In genomic region chr14:26427059-26427458, GRCh38 we compare ENCODE assay signal across 20 cellular contexts.
DNase-seq lines count a peak whose midpoint lies in the region; ATAC-seq and TF ChIP-seq lines count a peak whose summit lies in the region.
"Had no signal": no experiment of that assay in that cellular context is flagged by ENCODE, and none has a peak within 500 bp of the region (broad histone marks: within the 10 kb centered on the region; RNA-seq: fewer than 3 reads in every experiment).

No MANE protein-coding gene starts in this region.

- H3K4me3 Mint-ChIP-seq in T-helper 17 cell = no peak overlapping the region
- H3K4me3 Mint-ChIP-seq: activated CD8-positive, alpha-beta T cell treated with anti-CD3 and anti-CD28 coated beads for 36 hours; activated naive CD8-positive, alpha-beta T cell treated with anti-CD3 and anti-CD28 coated beads, Interleukin-2, amount 50 U/mL, for 24 hours; CD14-positive monocyte; naive B cell had no signal

- H3K9me3 ChIP-seq in right cardiac atrium (ENCODE audit: control insufficient read depth, low read length) (no peaks in the 10 kb centered on the region), T-helper 17 cell (ENCODE audit: control insufficient read depth, low read length, poor library complexity, severe bottlenecking) (no peaks in the 10 kb centered on the region)
- H3K9me3 ChIP-seq: right atrium auricular region, upper lobe of right lung had no signal

- in situ Hi-C loops in astrocyte of the spinal cord (cut with HindIII; ENCODE audit: low sequenced_read_pairs) = no loop called here

- no peak overlapping the region for H3K27ac Mint-ChIP-seq in T-helper 17 cell
- H3K27ac Mint-ChIP-seq: activated CD8-positive, alpha-beta T cell treated with anti-CD3 and anti-CD28 coated beads for 36 hours; activated naive CD8-positive, alpha-beta T cell treated with anti-CD3 and anti-CD28 coated beads, Interleukin-2, amount 50 U/mL, for 24 hours; CD14-positive monocyte; naive B cell had no signal

- no peaks in the 10 kb centered on the region for H3K4me1 Mint-ChIP-seq in T-helper 17 cell
- H3K4me1 Mint-ChIP-seq: activated naive CD8-positive, alpha-beta T cell treated with anti-CD3 and anti-CD28 coated beads, Interleukin-2, amount 50 U/mL, for 24 hours; CD14-positive monocyte; naive B cell had no signal

- no peak overlapping the region for H3K4me3 ChIP-seq in right cardiac atrium (ENCODE audit: low read length)
- H3K4me3 ChIP-seq in astrocyte of the spinal cord (ENCODE audit: low read depth, low read length) = no peak overlapping the region
- H3K4me3 ChIP-seq: cardiac muscle cell, right atrium auricular region, upper lobe of right lung had no signal

- intact Hi-C loops in right cardiac atrium (cut with DNase I) (no loop called here), left ventricle myocardium superior (cut with micrococcal nuclease) (no loop called here)

- H3K4me1 ChIP-seq in right cardiac atrium (ENCODE audit: control insufficient read depth, insufficient read depth, low read length) = no peaks in the 10 kb centered on the region
- H3K4me1 ChIP-seq: right atrium auricular region, upper lobe of right lung had no signal

- no peak for TF ChIP-seq CTCF in astrocyte of the spinal cord (IDR thresholded peaks at IDR 0.05; ENCODE audit: low read depth, low read length)

- ATAC-seq in right cardiac atrium = peak; percentile 74 to 81
- ATAC-seq in left ventricle myocardium superior = no peak
- no peak for ATAC-seq in T-helper 17 cell
- no peak for ATAC-seq in GM21390 (IDR thresholded peaks at IDR 0.05; ENCODE audit: unreplicated experiment)
- ATAC-seq: activated CD4-positive, CD25-positive, alpha-beta regulatory T cell treated with anti-CD3 and anti-CD28 coated beads, Interleukin-2, amount 50 U/mL, for 24 hours; activated CD8-positive, alpha-beta T cell treated with anti-CD3 and anti-CD28 coated beads for 36 hours; activated naive CD8-positive, alpha-beta T cell treated with anti-CD3 and anti-CD28 coated beads, Interleukin-2, amount 50 U/mL, for 24 hours; upper lobe of right lung had no signal

- no peaks in the 10 kb centered on the region for H3K27me3 Mint-ChIP-seq in T-helper 17 cell
- H3K27me3 Mint-ChIP-seq: activated CD8-positive, alpha-beta T cell treated with anti-CD3 and anti-CD28 coated beads for 36 hours; activated naive CD8-positive, alpha-beta T cell treated with anti-CD3 and anti-CD28 coated beads, Interleukin-2, amount 50 U/mL, for 24 hours; naive B cell had no signal

- no peaks in the 10 kb centered on the region for H3K36me3 Mint-ChIP-seq in T-helper 17 cell (ENCODE audit: low read depth)
- H3K36me3 Mint-ChIP-seq: CD14-positive monocyte, naive B cell had no signal

- 31% methylated on average over 6 of the region's 6 CpGs for WGBS in right cardiac atrium

- H3K27me3 ChIP-seq in right cardiac atrium (ENCODE audit: control insufficient read depth, insufficient read depth) = no peaks in the 10 kb centered on the region
- H3K27me3 ChIP-seq: cardiac muscle cell, right atrium auricular region, upper lobe of right lung had no signal

- no peak overlapping the region for H3K27ac ChIP-seq in right cardiac atrium (ENCODE audit: low read length)
- H3K27ac ChIP-seq: cardiac muscle cell, right atrium auricular region, upper lobe of right lung had no signal

- DNase-seq in right cardiac atrium (peak in 1 of 3 donors; percentile 52), left ventricle myocardium superior (no peak), astrocyte of the spinal cord (ENCODE audit: low read depth, low spot score) (peak; percentile 64), iris pigment epithelial cell (ENCODE audit: low read depth) (peak; percentile 11), COLO829 (ENCODE audit: low spot score) (no peak), T-helper 17 cell (no peak), mucosa of gallbladder (ENCODE audit: low spot score) (no peak)
- DNase-seq: activated CD8-positive, alpha-beta T cell treated with anti-CD3 and anti-CD28 coated beads for 36 hours; activated effector memory CD4-positive, alpha-beta T cell treated with anti-CD3 and anti-CD28 coated beads, Interleukin-2, amount 50 U/mL, for 16 hours; activated naive CD8-positive, alpha-beta T cell treated with anti-CD3 and anti-CD28 coated beads, Interleukin-2, amount 50 U/mL, for 24 hours; activated T-cell treated with anti-CD3 and anti-CD28 coated beads for 4 hours; mesenchymal stem cell; naive B cell; NCI-H187 treated with DMSO at 0.1 percent for 48 hours; upper lobe of right lung had no signal

Comparison
In these comparisons a context has a peak if more than half of its experiments do, and no peak if none do; other contexts are left out.
1. ATAC-seq: peak in right cardiac atrium (2 of 2); none in left ventricle myocardium superior (single experiment), T-helper 17 cell (single experiment) and GM21390 (single experiment).
2. DNase-seq: peak in astrocyte of the spinal cord (single experiment) and iris pigment epithelial cell (single experiment); none in left ventricle myocardium superior (single experiment), COLO829 (single experiment), T-helper 17 cell (0 of 3) and mucosa of gallbladder (single experiment).